ENCODE assay signal across 10 cellular contexts in genomic region chr3:46928297-46928696, GRCh38. TPM values are rescaled to one million over a fixed set of nuclear protein-coding genes. Genes with fewer than 3 reads are reported as not detected.
DNase-seq lines count a peak whose midpoint lies in the region; ATAC-seq lines count a peak whose summit lies in the region.
"Had no signal": no experiment of that assay in that cellular context is flagged by ENCODE, and none has a peak within 500 bp of the region (broad histone marks: within the 10 kb centered on the region; RNA-seq: fewer than 3 reads in every experiment).

No MANE protein-coding gene starts in this region.

- DNase-seq in GDM1 (lab: John Stamatoyannopoulos, UW) (peak; percentile 70), LHCN-M2 (ENCODE audit: low read depth) (peak; percentile 53), NCI-H748 treated with DMSO at 0.1 percent for 48 hours (lab: John Stamatoyannopoulos, UW) (no peak), GOT3 (lab: John Stamatoyannopoulos, UW) (no peak), NCI-H1048 (lab: John Stamatoyannopoulos, UW) (no peak)
- no peak for DNase-seq in activated T-helper 1 cell treated with anti-CD3 and anti-CD28 coated beads, Interleukin-12 subunit alpha, Interleukin-12 subunit beta, Interleukin-2, Interleukin-4 antibody, amounts not matched to agents 30 ng/mL and 10 ng/mL and 1 ng/mL, durations not matched to agents 14 hours and 24 hours and 36 hours (ENCODE audit: low spot score)
- no peak for DNase-seq in natural killer cell treated with Interleukin-12 subunit alpha and Interleukin-12 subunit beta and Interleukin-15 and Interleukin-18, amount 100 ng/mL, for 72 hours (ENCODE audit: low spot score)
- DNase-seq: NCI-H774 had no signal

- peak overlapping the region; percentile 13 for H3K27ac Mint-ChIP-seq in activated T-helper 1 cell treated with anti-CD3 and anti-CD28 coated beads, Interleukin-12 subunit alpha, Interleukin-12 subunit beta, Interleukin-2, Interleukin-4 antibody, amounts not matched to agents 30 ng/mL and 10 ng/mL and 1 ng/mL, durations not matched to agents 14 hours and 24 hours and 36 hours
- peak overlapping the region; percentile 64 to 84 for H3K27ac Mint-ChIP-seq in natural killer cell treated with Interleukin-12 subunit alpha and Interleukin-12 subunit beta and Interleukin-15 and Interleukin-18, amount 100 ng/mL, for 72 hours

- H3K36me3 Mint-ChIP-seq in activated T-helper 1 cell treated with anti-CD3 and anti-CD28 coated beads, Interleukin-12 subunit alpha, Interleukin-12 subunit beta, Interleukin-2, Interleukin-4 antibody, amounts not matched to agents 30 ng/mL and 10 ng/mL and 1 ng/mL, durations not matched to agents 14 hours and 24 hours and 36 hours (ENCODE audit: low read depth) = peaks cover 40% of the 10 kb centered on the region
- H3K36me3 Mint-ChIP-seq in natural killer cell treated with Interleukin-12 subunit alpha and Interleukin-12 subunit beta and Interleukin-15 and Interleukin-18, amount 100 ng/mL, for 72 hours = peaks cover 12% of the 10 kb centered on the region

- peaks cover 68% of the 10 kb centered on the region for H3K4me1 Mint-ChIP-seq in activated T-helper 1 cell treated with anti-CD3 and anti-CD28 coated beads, Interleukin-12 subunit alpha, Interleukin-12 subunit beta, Interleukin-2, Interleukin-4 antibody, amounts not matched to agents 30 ng/mL and 10 ng/mL and 1 ng/mL, durations not matched to agents 14 hours and 24 hours and 36 hours (ENCODE audit: low read depth)
- H3K4me1 Mint-ChIP-seq in natural killer cell treated with Interleukin-12 subunit alpha and Interleukin-12 subunit beta and Interleukin-15 and Interleukin-18, amount 100 ng/mL, for 72 hours (ENCODE audit: low read depth in 2 of 2) = peaks cover 71 to 74% of the 10 kb centered on the region in 2 donors

- H3K4me3 Mint-ChIP-seq in activated T-helper 1 cell treated with anti-CD3 and anti-CD28 coated beads, Interleukin-12 subunit alpha, Interleukin-12 subunit beta, Interleukin-2, Interleukin-4 antibody, amounts not matched to agents 30 ng/mL and 10 ng/mL and 1 ng/mL, durations not matched to agents 14 hours and 24 hours and 36 hours = peak overlapping the region; percentile 21
- H3K4me3 Mint-ChIP-seq in natural killer cell treated with Interleukin-12 subunit alpha and Interleukin-12 subunit beta and Interleukin-15 and Interleukin-18, amount 100 ng/mL, for 72 hours = peak overlapping the region; percentile 75

- H3K9me3 Mint-ChIP-seq in activated T-helper 1 cell treated with anti-CD3 and anti-CD28 coated beads, Interleukin-12 subunit alpha, Interleukin-12 subunit beta, Interleukin-2, Interleukin-4 antibody, amounts not matched to agents 30 ng/mL and 10 ng/mL and 1 ng/mL, durations not matched to agents 14 hours and 24 hours and 36 hours = peaks cover 7% of the 10 kb centered on the region
- peaks cover 4% of the 10 kb centered on the region for H3K9me3 Mint-ChIP-seq in natural killer cell treated with Interleukin-12 subunit alpha and Interleukin-12 subunit beta and Interleukin-15 and Interleukin-18, amount 100 ng/mL, for 72 hours

- intact Hi-C loops in activated T-helper 1 cell treated with anti-CD3 and anti-CD28 coated beads, Interleukin-12 subunit alpha, Interleukin-12 subunit beta, Interleukin-2, Interleukin-4 antibody, amounts not matched to agents 30 ng/mL and 10 ng/mL and 1 ng/mL, durations not matched to agents 14 hours and 24 hours and 36 hours (cut with micrococcal nuclease) = loop anchor here (2.0 to 10.0 kb wide), 3 partner anchors 13 to 397 kb away; no protein-coding TSS in a partner anchor

- no peaks in the 10 kb centered on the region for H3K27me3 Mint-ChIP-seq in activated T-helper 1 cell treated with anti-CD3 and anti-CD28 coated beads, Interleukin-12 subunit alpha, Interleukin-12 subunit beta, Interleukin-2, Interleukin-4 antibody, amounts not matched to agents 30 ng/mL and 10 ng/mL and 1 ng/mL, durations not matched to agents 14 hours and 24 hours and 36 hours (ENCODE audit: insufficient read depth)
- no peaks in the 10 kb centered on the region for H3K27me3 Mint-ChIP-seq in natural killer cell treated with Interleukin-12 subunit alpha and Interleukin-12 subunit beta and Interleukin-15 and Interleukin-18, amount 100 ng/mL, for 72 hours

- ATAC-seq in natural killer cell treated with Interleukin-12 subunit alpha and Interleukin-12 subunit beta and Interleukin-15 and Interleukin-18, amount 100 ng/mL, for 72 hours = no peak
- ATAC-seq: left lobe of liver had no signal

RNA-seq across cellular contexts. Expression of gene CCDC12, which starts 48.2 kb away (rescaled TPM):
- 25.6 and 31.2 TPM in 2 replicates for total RNA-seq in LHCN-M2 (2014; rRNA removed)
- 28.4 TPM for polyA plus RNA-seq in LHCN-M2 (2012)
- 68.7 and 69.1 TPM in 2 replicates for total RNA-seq in activated T-helper 1 cell treated with anti-CD3 and anti-CD28 coated beads, Interleukin-12 subunit alpha, Interleukin-12 subunit beta, Interleukin-2, Interleukin-4 antibody, amounts not matched to agents 30 ng/mL and 10 ng/mL and 1 ng/mL, durations not matched to agents 14 hours and 24 hours and 36 hours
- 10 to 100 TPM; 58.0 to 89.8 TPM for total RNA-seq in natural killer cell treated with Interleukin-12 subunit alpha and Interleukin-12 subunit beta and Interleukin-15 and Interleukin-18, amount 100 ng/mL, for 72 hours

RNA-seq across cellular contexts. Expression of gene PTH1R, which starts 50.8 kb away (rescaled TPM):
- total RNA-seq in LHCN-M2 (2014; rRNA removed) = 1.2 and 1.3 TPM in 2 replicates
- polyA plus RNA-seq in LHCN-M2 (2012) = 1.3 TPM
- not detected in 2 replicates for total RNA-seq in activated T-helper 1 cell treated with anti-CD3 and anti-CD28 coated beads, Interleukin-12 subunit alpha, Interleukin-12 subunit beta, Interleukin-2, Interleukin-4 antibody, amounts not matched to agents 30 ng/mL and 10 ng/mL and 1 ng/mL, durations not matched to agents 14 hours and 24 hours and 36 hours
- not detected for total RNA-seq in natural killer cell treated with Interleukin-12 subunit alpha and Interleukin-12 subunit beta and Interleukin-15 and Interleukin-18, amount 100 ng/mL, for 72 hours
- total RNA-seq: Daoy had no signal

RNA-seq across cellular contexts. Expression of gene NBEAL2, which starts 51.2 kb away (rescaled TPM):
- 2.1 and 2.2 TPM in 2 replicates for total RNA-seq in LHCN-M2 (2014; rRNA removed)
- polyA plus RNA-seq in LHCN-M2 (2012) = 2.2 TPM
- total RNA-seq in activated T-helper 1 cell treated with anti-CD3 and anti-CD28 coated beads, Interleukin-12 subunit alpha, Interleukin-12 subunit beta, Interleukin-2, Interleukin-4 antibody, amounts not matched to agents 30 ng/mL and 10 ng/mL and 1 ng/mL, durations not matched to agents 14 hours and 24 hours and 36 hours = 118 and 119 TPM in 2 replicates
- total RNA-seq in natural killer cell treated with Interleukin-12 subunit alpha and Interleukin-12 subunit beta and Interleukin-15 and Interleukin-18, amount 100 ng/mL, for 72 hours = 100 to 1,000 TPM; 121 to 255 TPM

Comparison
In these comparisons a context has a peak if more than half of its experiments do, and no peak if none do; other contexts are left out.
1. DNase-seq: peak in GDM1 (single experiment) and LHCN-M2 (single experiment); none in activated T-helper 1 cell treated with anti-CD3 and anti-CD28 coated beads, Interleukin-12 subunit alpha, Interleukin-12 subunit beta, Interleukin-2, Interleukin-4 antibody, amounts not matched to agents 30 ng/mL and 10 ng/mL and 1 ng/mL, durations not matched to agents 14 hours and 24 hours and 36 hours (single experiment), natural killer cell treated with Interleukin-12 subunit alpha and Interleukin-12 subunit beta and Interleukin-15 and Interleukin-18, amount 100 ng/mL, for 72 hours (single experiment), NCI-H748 treated with DMSO at 0.1 percent for 48 hours (single experiment), GOT3 (single experiment) and NCI-H1048 (single experiment).
2. RNA of gene NBEAL2, which starts 51.2 kb away (total RNA-seq): 121 to 255 TPM in natural killer cell treated with Interleukin-12 subunit alpha and Interleukin-12 subunit beta and Interleukin-15 and Interleukin-18, amount 100 ng/mL, for 72 hours and 118 to 119 TPM in activated T-helper 1 cell treated with anti-CD3 and anti-CD28 coated beads, Interleukin-12 subunit alpha, Interleukin-12 subunit beta, Interleukin-2, Interleukin-4 antibody, amounts not matched to agents 30 ng/mL and 10 ng/mL and 1 ng/mL, durations not matched to agents 14 hours and 24 hours and 36 hours; 2.1 to 2.2 TPM in LHCN-M2; every median in the first group is over 10 times any median in the second.